In genomic region chr11:114061053-114062049, GRCh38 we compare ENCODE assay signal across 8 cellular contexts. TPM values are rescaled to one million over a fixed set of nuclear protein-coding genes. Genes with fewer than 3 reads are reported as not detected.
DNase-seq lines count a peak whose midpoint lies in the region; TF ChIP-seq lines count a peak whose summit lies in the region.

No MANE protein-coding gene starts in this region.

- no peaks in the 10 kb centered on the region for H3K9me3 Mint-ChIP-seq in activated CD4-positive, alpha-beta T cell treated with anti-CD3 and anti-CD28 coated beads, Interleukin-2, amount 10 ng/mL, durations not matched to agents 24 days and 14 days
- no peaks in the 10 kb centered on the region for H3K9me3 Mint-ChIP-seq in activated CD4-positive, alpha-beta memory T cell treated with anti-CD3 and anti-CD28 coated beads, Interleukin-2, amount 10 ng/mL, durations not matched to agents 7 days and 5 days

- no peak overlapping the region for H2BK12ac ChIP-seq in trophoblast cell (ENCODE audit: low read length)

- peaks cover 58% of the 10 kb centered on the region for H3K27me3 Mint-ChIP-seq in activated CD4-positive, alpha-beta T cell treated with anti-CD3 and anti-CD28 coated beads, Interleukin-2, amount 10 ng/mL, durations not matched to agents 24 days and 14 days
- H3K27me3 Mint-ChIP-seq in activated CD4-positive, alpha-beta memory T cell treated with anti-CD3 and anti-CD28 coated beads, Interleukin-2, amount 10 ng/mL, durations not matched to agents 7 days and 5 days = peaks cover 55% of the 10 kb centered on the region

- H3K36me3 Mint-ChIP-seq in activated CD4-positive, alpha-beta T cell treated with anti-CD3 and anti-CD28 coated beads, Interleukin-2, amount 10 ng/mL, durations not matched to agents 24 days and 14 days (ENCODE audit: low read depth) = no peaks in the 10 kb centered on the region
- H3K36me3 Mint-ChIP-seq in activated CD4-positive, alpha-beta memory T cell treated with anti-CD3 and anti-CD28 coated beads, Interleukin-2, amount 10 ng/mL, durations not matched to agents 7 days and 5 days (ENCODE audit: low read depth) = peaks cover 3% of the 10 kb centered on the region

- H4K91ac ChIP-seq in trophoblast cell (ENCODE audit: low read depth, low read length) = no peak overlapping the region

- H2BK120ac ChIP-seq in trophoblast cell (ENCODE audit: insufficient read depth, low read length, poor library complexity) = no peak overlapping the region

- H3K36me3 ChIP-seq in cardiac muscle cell = no peaks in the 10 kb centered on the region
- H3K36me3 ChIP-seq in trophoblast cell (ENCODE audit: control insufficient read depth in 1 of 2, insufficient read depth in 2 of 2, low read length in 2 of 2) = no peaks in the 10 kb centered on the region

- no peak overlapping the region for H3K14ac ChIP-seq in trophoblast cell (ENCODE audit: low read length)

- H3K4me1 Mint-ChIP-seq in activated CD4-positive, alpha-beta T cell treated with anti-CD3 and anti-CD28 coated beads, Interleukin-2, amount 10 ng/mL, durations not matched to agents 24 days and 14 days = peaks cover 8% of the 10 kb centered on the region
- H3K4me1 Mint-ChIP-seq in activated CD4-positive, alpha-beta memory T cell treated with anti-CD3 and anti-CD28 coated beads, Interleukin-2, amount 10 ng/mL, durations not matched to agents 7 days and 5 days = peaks cover 21% of the 10 kb centered on the region

- H3K27me3 ChIP-seq in cardiac muscle cell (peaks cover 88% of the 10 kb centered on the region), trophoblast cell (ENCODE audit: insufficient read depth, low read length) (peaks cover 61% of the 10 kb centered on the region)

- peak overlapping the region; percentile 85 for H3K4me3 ChIP-seq in cardiac muscle cell
- H3K4me3 ChIP-seq in trophoblast cell (ENCODE audit: low read depth, low read length) = peak overlapping the region; percentile 64

- POLR2A ChIA-PET in activated CD4-positive, alpha-beta memory T cell treated with anti-CD3 and anti-CD28 coated beads, Interleukin-2, amount 10 ng/mL, durations not matched to agents 7 days and 5 days (lab: Charles Lee) = interaction anchor here (0.6 to 4.3 kb wide), 6 partner anchors 11 to 133 kb away, joined by 3 to 28 read pairs (median 5); no protein-coding TSS in a partner anchor

- H3K79me1 ChIP-seq in trophoblast cell (ENCODE audit: low read length) = peaks cover 3% of the 10 kb centered on the region

- H3K4me1 ChIP-seq in cardiac muscle cell (ENCODE audit: low read depth) = peaks cover 20% of the 10 kb centered on the region
- H3K4me1 ChIP-seq in trophoblast cell (ENCODE audit: control insufficient read depth in 1 of 2, insufficient read depth in 2 of 2, low read length in 2 of 2) = peaks cover 16 to 20% of the 10 kb centered on the region in 2 experiments

- CTCF ChIA-PET in activated CD4-positive, alpha-beta memory T cell treated with anti-CD3 and anti-CD28 coated beads, Interleukin-2, amount 10 ng/mL, durations not matched to agents 7 days and 5 days (lab: Charles Lee) = interaction anchor here (0.9 to 3.5 kb wide), 8 partner anchors 9 to 200 kb away, joined by 3 to 37 read pairs (median 4); no protein-coding TSS in a partner anchor

- no peak overlapping the region for H3K18ac ChIP-seq in trophoblast cell (ENCODE audit: low read length)

- H3K27ac ChIP-seq in cardiac muscle cell = no peak overlapping the region
- no peak overlapping the region for H3K27ac ChIP-seq in trophoblast cell (ENCODE audit: low read depth, low read length)

- H4K12ac ChIP-seq in trophoblast cell (ENCODE audit: low read depth, low read length) = no peak overlapping the region

- no peak overlapping the region for H3K23ac ChIP-seq in trophoblast cell (ENCODE audit: low read length)

- H2AFZ ChIP-seq in trophoblast cell (ENCODE audit: insufficient read depth, low read length, poor library complexity) = no peak overlapping the region

- peak; percentile 62 for DNase-seq in activated CD4-positive, alpha-beta T cell treated with anti-CD3 and anti-CD28 coated beads, Interleukin-2, amount 10 ng/mL, durations not matched to agents 24 days and 14 days
- no peak for DNase-seq in activated CD4-positive, alpha-beta T cell treated with anti-CD3 and anti-CD28 coated beads, Interleukin-2, amount 50 U/mL, for 4 hours
- no peak for DNase-seq in activated CD4-positive, alpha-beta memory T cell treated with anti-CD3 and anti-CD28 coated beads, Interleukin-2, amount 10 ng/mL, durations not matched to agents 7 days and 5 days
- DNase-seq in cardiac muscle cell (ENCODE audit: low read depth in 1 of 2, low spot score in 1 of 2) (peak in 1 of 2 donors; percentile 59), trophoblast cell (no peak), NCI-H1048 (lab: John Stamatoyannopoulos, UW) (no peak), HPDE6-E6E7 (ENCODE audit: extremely low spot score) (no peak), NOMO-1 treated with DMSO at 0.1 percent for 48 hours (lab: John Stamatoyannopoulos, UW; ENCODE audit: unreplicated experiment) (no peak)

- H3K4me2 ChIP-seq in trophoblast cell (ENCODE audit: low read length) = peak overlapping the region; percentile 88

- peak overlapping the region; percentile 87 for H3K4me3 Mint-ChIP-seq in activated CD4-positive, alpha-beta T cell treated with anti-CD3 and anti-CD28 coated beads, Interleukin-2, amount 10 ng/mL, durations not matched to agents 24 days and 14 days
- peak overlapping the region; percentile 74 for H3K4me3 Mint-ChIP-seq in activated CD4-positive, alpha-beta memory T cell treated with anti-CD3 and anti-CD28 coated beads, Interleukin-2, amount 10 ng/mL, durations not matched to agents 7 days and 5 days

- H3K9ac ChIP-seq in trophoblast cell (ENCODE audit: low read length) = no peak overlapping the region

- no peak overlapping the region for H2AK5ac ChIP-seq in trophoblast cell (ENCODE audit: low read length)

- intact Hi-C loops in activated CD4-positive, alpha-beta T cell treated with anti-CD3 and anti-CD28 coated beads, Interleukin-2, amount 10 ng/mL, durations not matched to agents 24 days and 14 days (cut with micrococcal nuclease) = loop anchor here (5.0 kb wide), 1 partner anchor 106 kb away; no protein-coding TSS in a partner anchor

- TF ChIP-seq CTCF in cardiac muscle cell (IDR thresholded peaks at IDR 0.05; ENCODE audit: low read depth, low read length) = no peak

- WGBS in trophoblast cell (ENCODE audit: extremely low coverage, insufficient coverage, insufficient read length) = no CpG with 5 or more reads among the region's 52 CpGs

- no peak overlapping the region for H3K27ac Mint-ChIP-seq in activated CD4-positive, alpha-beta T cell treated with anti-CD3 and anti-CD28 coated beads, Interleukin-2, amount 10 ng/mL, durations not matched to agents 24 days and 14 days
- no peak overlapping the region for H3K27ac Mint-ChIP-seq in activated CD4-positive, alpha-beta memory T cell treated with anti-CD3 and anti-CD28 coated beads, Interleukin-2, amount 10 ng/mL, durations not matched to agents 7 days and 5 days

- no peak overlapping the region for H2BK5ac ChIP-seq in trophoblast cell (ENCODE audit: low read depth, low read length, poor library complexity)

- no peaks in the 10 kb centered on the region for H3K79me2 ChIP-seq in trophoblast cell (ENCODE audit: control insufficient read depth, insufficient read depth, low read length, poor library complexity)

- no peak overlapping the region for H3K4ac ChIP-seq in trophoblast cell (ENCODE audit: low read depth, low read length)

- no peak overlapping the region for H4K8ac ChIP-seq in trophoblast cell (ENCODE audit: low read depth, low read length)

- H3K9me3 ChIP-seq in cardiac muscle cell (ENCODE audit: low read depth) (no peaks in the 10 kb centered on the region), trophoblast cell (ENCODE audit: insufficient read depth, low read depth, low read length) (peaks cover 11% of the 10 kb centered on the region)

RNA-seq across cellular contexts. Expression of gene ZBTB16, which starts 1.8 kb away (rescaled TPM):
- total RNA-seq in activated CD4-positive, alpha-beta T cell treated with anti-CD3 and anti-CD28 coated beads, Interleukin-2, amount 10 ng/mL, durations not matched to agents 24 days and 14 days = 2.5 and 3.8 TPM in 2 replicates
- 10 to 100 TPM; 11.0 to 11.8 TPM for total RNA-seq in activated CD4-positive, alpha-beta memory T cell treated with anti-CD3 and anti-CD28 coated beads, Interleukin-2, amount 10 ng/mL, durations not matched to agents 7 days and 5 days
- 8.5 and 10.5 TPM in 2 replicates for total RNA-seq in cardiac muscle cell
- polyA plus RNA-seq in cardiac muscle cell = 8.7 and 11.0 TPM in 2 replicates
- polyA plus RNA-seq in trophoblast cell (2013) = 0.06 and 0.07 TPM in 2 replicates
